ENCODE assay signal across 8 cellular contexts in the genomic region with DNA sequence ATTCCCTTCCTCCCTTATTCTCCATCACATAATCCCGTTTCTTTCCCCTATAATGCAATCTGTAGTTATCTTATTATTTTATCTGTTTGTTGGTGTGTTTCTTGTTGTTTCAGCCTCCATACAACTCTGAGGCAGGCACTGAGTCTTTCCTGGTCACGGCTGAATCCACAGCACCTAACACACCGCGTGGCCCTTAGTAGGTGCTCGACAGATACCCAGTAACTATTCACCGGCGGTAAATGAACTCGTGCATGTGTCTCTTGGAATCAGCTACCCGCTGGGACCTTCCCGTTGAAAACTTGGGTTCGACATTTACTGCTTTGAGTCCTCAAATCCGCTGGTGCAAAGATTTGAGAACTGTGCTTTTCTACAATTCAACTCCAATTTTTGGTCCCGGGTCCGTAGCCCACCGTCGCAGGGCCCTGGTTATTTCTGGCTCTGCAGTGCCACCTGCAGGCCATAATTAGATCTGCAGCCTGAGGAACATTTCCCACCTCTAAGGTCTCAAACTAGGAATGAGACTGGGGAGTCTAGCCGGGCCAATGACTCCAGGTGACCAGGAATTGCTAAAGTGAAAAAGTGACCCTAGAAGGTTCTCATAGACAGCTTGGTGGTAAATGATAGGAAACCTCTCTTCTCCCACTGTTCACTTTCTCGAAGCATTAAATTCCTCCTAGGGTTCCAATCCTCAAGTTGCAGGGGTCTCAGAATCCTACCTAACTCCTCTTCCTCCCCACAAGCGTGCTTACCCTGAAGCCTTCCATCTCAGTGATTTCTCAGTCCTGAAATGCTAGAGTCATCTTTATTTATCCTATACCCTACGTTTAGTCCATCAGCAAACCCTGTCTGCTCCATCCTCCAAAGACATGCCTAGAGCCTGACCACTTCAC. TPM values are rescaled to one million over a fixed set of nuclear protein-coding genes. Genes with fewer than 3 reads are reported as not detected.
A peak's percentile ranks its signal among the peaks of the same experiment; 100 is the strongest.
DNase-seq lines count a peak whose midpoint lies in the region; ATAC-seq, FAIRE-seq and TF ChIP-seq lines count a peak whose summit lies in the region.

No MANE protein-coding gene starts in this region.

- no peak for TF ChIP-seq POLR2A in HepG2 (IDR thresholded peaks at IDR 0.05; ENCODE audit: insufficient read depth in 1 of 2, low read depth in 2 of 2, low read length in 2 of 2)

- H3K27ac Mint-ChIP-seq in Caco-2 (ENCODE audit: unreplicated experiment): no peak overlapping the region

- peaks cover 4% of the 10 kb centered on the region for H3K9me3 Mint-ChIP-seq in Caco-2 (ENCODE audit: unreplicated experiment)

- TF ChIP-seq CTCF in Caco-2 (IDR thresholded peaks at IDR 0.05; ENCODE audit: insufficient read depth in 1 of 2, low read depth in 1 of 2, low read length in 1 of 2, severe bottlenecking in 1 of 2, unreplicated experiment in 1 of 2) (peak; percentile 78 to 91), RWPE1 (conservative IDR thresholded peaks at IDR 0.05; ENCODE audit: low read depth) (peak; percentile 85), bronchial epithelial cell (IDR thresholded peaks at IDR 0.05; ENCODE audit: insufficient read depth, low read length, severe bottlenecking) (peak; percentile 70), HepG2 (CRISPR knock-in tag; IDR thresholded peaks at IDR 0.05) (peak; percentile 89)

- TF ChIP-seq EP300 in HepG2 (IDR thresholded peaks at IDR 0.05; ENCODE audit: low read depth in 2 of 2, low read length in 2 of 2) (no peak), HepG2 (CRISPR knock-in tag; IDR thresholded peaks at IDR 0.05; ENCODE audit: borderline replicate concordance) (no peak)

- no peaks in the 10 kb centered on the region for H3K36me3 Mint-ChIP-seq in Caco-2 (ENCODE audit: insufficient read depth, unreplicated experiment)

- H3K4me3 Mint-ChIP-seq in Caco-2 (ENCODE audit: unreplicated experiment): no peak overlapping the region

- CTCF ChIA-PET in Caco-2 (lab: Charles Lee): interaction anchor here (0.6 to 0.8 kb wide), 2 partner anchors 200 to 444 kb away, joined by 6 to 7 read pairs; no protein-coding TSS in a partner anchor
- CTCF ChIA-PET in HEK293T (lab: Yijun Ruan, JAX): interaction anchor here (0.7 to 1.5 kb wide), 2 partner anchors 8 to 477 kb away, joined by 3 to 6 read pairs; no protein-coding TSS in a partner anchor
- CTCF ChIA-PET in RWPE1 (lab: Yijun Ruan, JAX): interaction anchor here (0.6 to 1.3 kb wide), 8 partner anchors 11 to 444 kb away, joined by 3 to 5 read pairs (median 4); no protein-coding TSS in a partner anchor
- CTCF ChIA-PET in HepG2 (lab: Yijun Ruan, JAX; ENCODE audit: low intra/inter-chr PET ratio, low total read pairs): interaction anchor here (0.7 to 1.2 kb wide), 4 partner anchors 11 to 306 kb away, joined by 3 read pairs; no protein-coding TSS in a partner anchor

- peak overlapping the region; percentile 89 for H3K4me2 ChIP-seq in HepG2 (ENCODE audit: low read depth, low read length)

- in situ Hi-C loops in HepG2 (cut with HindIII; ENCODE audit: extremely low pct_ligation_motif_present, low pct_unique_long_range_greater_than_20kb): loop anchor here (5.0 to 10.0 kb wide), 3 partner anchors 100 to 307 kb away; no protein-coding TSS in a partner anchor

- H3K4me1 ChIP-seq in Caco-2 (no peaks in the 10 kb centered on the region), HepG2 (ENCODE audit: insufficient read depth, low read length) (peaks cover 45% of the 10 kb centered on the region), stomach smooth muscle (ENCODE audit: control insufficient read depth, insufficient read depth, low read length) (peaks cover 3% of the 10 kb centered on the region)

- TF ChIP-seq RAD21 in HepG2 (CRISPR knock-in tag; IDR thresholded peaks at IDR 0.05): peak; percentile 77

- no peaks in the 10 kb centered on the region for H4K20me1 ChIP-seq in HepG2 (ENCODE audit: insufficient read depth, low read length)

- H3K9me3 ChIP-seq in Caco-2: no peaks in the 10 kb centered on the region
- H3K9me3 ChIP-seq in HepG2 (ENCODE audit: low read length): peaks cover 13% of the 10 kb centered on the region
- H3K9me3 ChIP-seq in stomach smooth muscle (ENCODE audit: control insufficient read depth in 2 of 2, low read length in 2 of 2): peaks cover 4 to 10% of the 10 kb centered on the region in 2 donors

- FAIRE-seq in bronchial epithelial cell (lab: Jason Lieb, UNC) (no peak), HepG2 (lab: Jason Lieb, UNC) (peak; percentile 76)

- intact Hi-C loops in Caco-2 (cut with micrococcal nuclease; ENCODE audit: unreplicated experiment): loop anchor here (1.0 to 2.0 kb wide), 5 partner anchors 26 to 306 kb away; partner anchors contain the start of gene TMCC1
- intact Hi-C loops in HepG2 (cut with micrococcal nuclease; ENCODE audit: unreplicated experiment): loop anchor here (1.0 to 5.0 kb wide), 6 partner anchors 42 to 444 kb away; partner anchors contain the start of gene TMCC1

- H3K27me3 Mint-ChIP-seq in Caco-2 (ENCODE audit: insufficient read depth, unreplicated experiment): no peaks in the 10 kb centered on the region

- peak overlapping the region; percentile 32; the same call in 1 of the 2 replicates for H3K9ac ChIP-seq in HepG2 (ENCODE audit: insufficient read depth, low read depth, low read length)
- no peak overlapping the region for H3K9ac ChIP-seq in stomach smooth muscle (ENCODE audit: low read length in 2 of 2)

- H3K27me3 ChIP-seq in Caco-2 (replicated peaks; ENCODE audit: control insufficient read depth, insufficient read depth, low read length) (no peaks in the 10 kb centered on the region), bronchial epithelial cell (ENCODE audit: control insufficient read depth, insufficient read depth, low read length) (no peaks in the 10 kb centered on the region), HepG2 (ENCODE audit: control insufficient read depth in 1 of 2, insufficient read depth in 2 of 2, low read length in 2 of 2) (0 out of 5 replicates have a peak, but pooled peaks cover 0 to 9% of the 10 kb centered on the region in 2 experiments), stomach smooth muscle (ENCODE audit: control insufficient read depth in 1 of 2, insufficient read depth in 2 of 2, low read length in 2 of 2) (peaks cover 0 to 2% of the 10 kb centered on the region in 2 donors)

- H3K36me3 ChIP-seq in Caco-2 (ENCODE audit: control insufficient read depth, insufficient read depth, low read length) (no peaks in the 10 kb centered on the region), bronchial epithelial cell (ENCODE audit: control insufficient read depth, insufficient read depth, low read length) (no peaks in the 10 kb centered on the region), HepG2 (replicated peaks in 1 of 2; ENCODE audit: control insufficient read depth in 1 of 2, insufficient read depth in 2 of 2, low read length in 2 of 2) (no peaks in the 10 kb centered on the region), stomach smooth muscle (ENCODE audit: control insufficient read depth in 2 of 2, insufficient read depth in 2 of 2, low read length in 2 of 2) (no peaks in the 10 kb centered on the region)

- DNase-seq in Caco-2: peak in 1 of 2 experiments; percentile 42
- DNase-seq in HEK293T (ENCODE audit: extremely low spot score): peak; percentile 70
- DNase-seq in RWPE1 (ENCODE audit: low spot score): peak; percentile 56
- peak; percentile 23 for DNase-seq in bronchial epithelial cell (ENCODE audit: low read depth)
- peak; percentile 23 for DNase-seq in HepG2 (ENCODE audit: low spot score)

- peak overlapping the region; percentile 59 for H2AFZ ChIP-seq in HepG2 (ENCODE audit: low read length)

- ATAC-seq in HepG2 (peak; percentile 51), HG03571 (IDR thresholded peaks at IDR 0.05; ENCODE audit: unreplicated experiment) (no peak), HG02588 (IDR thresholded peaks at IDR 0.05; ENCODE audit: unreplicated experiment) (no peak)

- 1% methylated on average over 19 of the region's 20 CpGs for WGBS in HepG2 (ENCODE audit: low lambda C conversion rate)

- H3K27ac ChIP-seq in RWPE1: no peak overlapping the region
- no peak overlapping the region for H3K27ac ChIP-seq in HepG2 (ENCODE audit: extremely low read length, insufficient read depth, low read length)
- no peak overlapping the region for H3K27ac ChIP-seq in stomach smooth muscle (ENCODE audit: low read length)

- BruUV-seq in Caco-2 (replicated peaks; lab: Mats Ljungman, UMichigan) (no TSS peak), HepG2 (replicated peaks; lab: Mats Ljungman, UMichigan) (no TSS peak)

- H3K79me2 ChIP-seq in HepG2 (ENCODE audit: insufficient read depth, low read length): no peaks in the 10 kb centered on the region

- H3K4me1 Mint-ChIP-seq in Caco-2 (ENCODE audit: low read depth, unreplicated experiment): no peaks in the 10 kb centered on the region

- POLR2A ChIA-PET in Caco-2 (lab: Charles Lee): no interaction called here
- POLR2A ChIA-PET in HEK293T (lab: Yijun Ruan, JAX): interaction anchor here (0.5 kb wide), 1 partner anchor 42 kb away, joined by 3 read pairs; no protein-coding TSS in a partner anchor
- POLR2A ChIA-PET in RWPE1 (lab: Yijun Ruan, JAX; ENCODE audit: low non-redundant PET): no interaction called here
- POLR2A ChIA-PET in HepG2 (lab: Yijun Ruan, JAX): no interaction called here

- H3K4me3 ChIP-seq in Caco-2 (ENCODE audit: low read depth, low read length): no peak overlapping the region
- no peak overlapping the region for H3K4me3 ChIP-seq in bronchial epithelial cell (ENCODE audit: low read depth, low read length)
- peak overlapping the region; percentile 23 to 53 (median 44) for H3K4me3 ChIP-seq in HepG2 (replicated peaks in 1 of 3; ENCODE audit: insufficient read depth in 1 of 3, low read depth in 2 of 3, low read length in 3 of 3)
- peak overlapping the region; percentile 58 to 64 for H3K4me3 ChIP-seq in stomach smooth muscle (ENCODE audit: low read length in 2 of 2)

RNA-seq across cellular contexts. Expression of gene TRH, which starts 40.0 kb away (rescaled TPM):
- total RNA-seq in Caco-2 (2022) (not detected in 2 replicates), bronchial epithelial cell (not detected in 2 replicates), HepG2 (2016; rRNA removed; fragmentation: Illumina TruSeq; extraction: Trizol) (not detected in 2 replicates)
- not detected in 2 replicates for total RNA-seq in HepG2 (2016; cell fraction: cytosol; rRNA removed; fragmentation: Illumina TruSeq; extraction: Trizol; ENCODE audit: low read depth)
- total RNA-seq in HepG2 (2016; cell fraction: insoluble cytoplasmic fraction; rRNA removed; fragmentation: Illumina TruSeq; extraction: Trizol): not detected in 2 replicates
- total RNA-seq in HepG2 (2016; cell fraction: membrane; rRNA removed; fragmentation: Illumina TruSeq; extraction: Trizol): not detected in 2 replicates
- total RNA-seq in HepG2 (2016; cell fraction: nucleus; rRNA removed; fragmentation: Illumina TruSeq; extraction: Trizol): not detected in 2 replicates
- not detected in 2 replicates for polyA plus RNA-seq in HepG2 (2011; rRNA removed)
- polyA plus RNA-seq in HepG2 (2011; cell fraction: cytosol; rRNA removed): not detected in 2 replicates
- polyA plus RNA-seq in HepG2 (2011; cell fraction: nucleus; rRNA removed): not detected in 2 replicates
- polyA plus RNA-seq in HepG2 (2012): not detected in 2 replicates
- polyA plus RNA-seq in HepG2 (2016; cell fraction: cytosol; fragmentation: Illumina TruSeq; extraction: Trizol; ENCODE audit: low read depth): not detected in 2 replicates
- polyA plus RNA-seq in HepG2 (2016; cell fraction: insoluble cytoplasmic fraction; fragmentation: Illumina TruSeq; extraction: Trizol; ENCODE audit: low read depth): not detected in 2 replicates
- polyA plus RNA-seq in HepG2 (2016; cell fraction: membrane; fragmentation: Illumina TruSeq; extraction: Trizol; ENCODE audit: low read depth): not detected in 2 replicates
- polyA plus RNA-seq in HepG2 (2016; cell fraction: nucleus; fragmentation: Illumina TruSeq; extraction: Trizol; ENCODE audit: insufficient read depth, low read depth): not detected in 2 replicates
- polyA minus RNA-seq in HepG2 (2011; rRNA and poly(A)+ RNA removed; ENCODE audit: low replicate concordance): not detected in 2 replicates
- not detected in 2 replicates for polyA minus RNA-seq in HepG2 (2011; cell fraction: cytosol; rRNA and poly(A)+ RNA removed)
- not detected in 2 replicates for polyA minus RNA-seq in HepG2 (2011; cell fraction: nucleus; rRNA and poly(A)+ RNA removed)

RNA-seq across cellular contexts. Expression of gene TMCC1, which starts 41.0 kb away (rescaled TPM):
- total RNA-seq in Caco-2 (2022) (26.0 and 27.8 TPM in 2 replicates), bronchial epithelial cell (18.2 and 19.8 TPM in 2 replicates), HepG2 (2016; rRNA removed; fragmentation: Illumina TruSeq; extraction: Trizol) (12.1 and 14.8 TPM in 2 replicates)
- total RNA-seq in HepG2 (2016; cell fraction: cytosol; rRNA removed; fragmentation: Illumina TruSeq; extraction: Trizol; ENCODE audit: low read depth): 31.5 and 32.2 TPM in 2 replicates
- 13.6 and 13.9 TPM in 2 replicates for total RNA-seq in HepG2 (2016; cell fraction: insoluble cytoplasmic fraction; rRNA removed; fragmentation: Illumina TruSeq; extraction: Trizol)
- 19.2 and 21.3 TPM in 2 replicates for total RNA-seq in HepG2 (2016; cell fraction: membrane; rRNA removed; fragmentation: Illumina TruSeq; extraction: Trizol)
- total RNA-seq in HepG2 (2016; cell fraction: nucleus; rRNA removed; fragmentation: Illumina TruSeq; extraction: Trizol): 13.3 and 21.7 TPM in 2 replicates
- 264 and 329 TPM in 2 replicates for polyA plus RNA-seq in HepG2 (2011; rRNA removed)
- polyA plus RNA-seq in HepG2 (2011; cell fraction: cytosol; rRNA removed): 53.3 and 78.4 TPM in 2 replicates
- polyA plus RNA-seq in HepG2 (2011; cell fraction: nucleus; rRNA removed): 43.5 and 164 TPM in 2 replicates
- polyA plus RNA-seq in HepG2 (2012): 328 and 350 TPM in 2 replicates
- 4.5 and 7.9 TPM in 2 replicates for polyA plus RNA-seq in HepG2 (2016; cell fraction: cytosol; fragmentation: Illumina TruSeq; extraction: Trizol; ENCODE audit: low read depth)
- 15.0 and 19.4 TPM in 2 replicates for polyA plus RNA-seq in HepG2 (2016; cell fraction: insoluble cytoplasmic fraction; fragmentation: Illumina TruSeq; extraction: Trizol; ENCODE audit: low read depth)
- polyA plus RNA-seq in HepG2 (2016; cell fraction: membrane; fragmentation: Illumina TruSeq; extraction: Trizol; ENCODE audit: low read depth): 13.3 and 13.8 TPM in 2 replicates
- 9.7 and 13.0 TPM in 2 replicates for polyA plus RNA-seq in HepG2 (2016; cell fraction: nucleus; fragmentation: Illumina TruSeq; extraction: Trizol; ENCODE audit: insufficient read depth, low read depth)
- 20.3 and 122 TPM in 2 replicates for polyA minus RNA-seq in HepG2 (2011; rRNA and poly(A)+ RNA removed; ENCODE audit: low replicate concordance)
- polyA minus RNA-seq in HepG2 (2011; cell fraction: cytosol; rRNA and poly(A)+ RNA removed): 191 and 214 TPM in 2 replicates
- polyA minus RNA-seq in HepG2 (2011; cell fraction: nucleus; rRNA and poly(A)+ RNA removed): 100 and 245 TPM in 2 replicates

Comparison
In these comparisons a context has a peak if more than half of its experiments do, and no peak if none do; other contexts are left out.
1. H3K4me3 ChIP-seq: peak in HepG2 (3 of 3) and stomach smooth muscle (2 of 2); none in Caco-2 (single experiment) and bronchial epithelial cell (single experiment).
2. Peak in every context shown above with its lines, with median percentiles within 50 percentile points of each other: CTCF ChIP-seq.